1 cellular context compared by ENCODE assay signal in genomic region chr20:59020938-59021551, GRCh38.
TF ChIP-seq lines count a peak whose summit lies in the region.

No MANE protein-coding gene starts in this region.

TF ChIP-seq in K562, 482 proteins besides CTCF, POLR2A, EP300 and RAD21 (continued from another document and continues in another):
- TF ChIP-seq NFIC (IDR thresholded peaks at IDR 0.05) (peak; percentile 88), HSF4 (CRISPR knock-in tag; IDR thresholded peaks at IDR 0.05; ENCODE audit: borderline replicate concordance) (no peak), FIP1L1 (IDR thresholded peaks at IDR 0.05; ENCODE audit: low read depth, low read length, poor library complexity, severe bottlenecking) (no peak), FOXP1 (CRISPR knock-in tag; IDR thresholded peaks at IDR 0.05) (no peak), FOXJ3 (CRISPR knock-in tag; IDR thresholded peaks at IDR 0.05) (no peak), BRF2 (IDR thresholded peaks at IDR 0.05; ENCODE audit: borderline replicate concordance, insufficient read depth, insufficient read length) (no peak), KLF10 (CRISPR knock-in tag; IDR thresholded peaks at IDR 0.05) (no peak), GMEB1 (CRISPR knock-in tag; IDR thresholded peaks at IDR 0.05) (no peak), NONO (IDR thresholded peaks at IDR 0.05; ENCODE audit: low read depth in 2 of 2, low read length in 1 of 2) (peak in 1 of 2 experiments; percentile 66; a peak in 1 of 4 replicates), ZNF77 (CRISPR knock-in tag; IDR thresholded peaks at IDR 0.05) (no peak), THRA (IDR thresholded peaks at IDR 0.05) (no peak), CC2D1A (IDR thresholded peaks at IDR 0.05) (peak; percentile 96; the same call in 1 of the 2 replicates), E4F1 (CRISPR knock-in tag; IDR thresholded peaks at IDR 0.05; ENCODE audit: borderline replicate concordance) (no peak), ADNP (tag; IDR thresholded peaks at IDR 0.05) (peak; percentile 9; the same call in 1 of the 2 replicates), ZNF175 (CRISPR knock-in tag; IDR thresholded peaks at IDR 0.05; ENCODE audit: low read depth) (no peak), IRF2 (CRISPR knock-in tag; IDR thresholded peaks at IDR 0.05) (no peak), ZNF143 (CRISPR knock-in tag; IDR thresholded peaks at IDR 0.05) (no peak), ZNF212 (CRISPR knock-in tag; IDR thresholded peaks at IDR 0.05) (no peak), PCBP1 (IDR thresholded peaks at IDR 0.05; ENCODE audit: low read depth, low read length, poor library complexity, severe bottlenecking) (no peak), TEAD4 (IDR thresholded peaks at IDR 0.05; ENCODE audit: low read length) (peak; percentile 98), TEAD4 (CRISPR knock-in tag; IDR thresholded peaks at IDR 0.05; ENCODE audit: borderline replicate concordance) (no peak), FOS (IDR thresholded peaks at IDR 0.05; ENCODE audit: extremely low read depth, insufficient read length) (peak; percentile 24), NCOA4 (IDR thresholded peaks at IDR 0.05; ENCODE audit: partially characterized antibody) (no peak), XRCC4 (IDR thresholded peaks at IDR 0.05; ENCODE audit: extremely low read depth, insufficient read depth, insufficient read length) (no peak), ZNF766 (CRISPR knock-in tag; conservative IDR thresholded peaks at IDR 0.05) (peak; percentile 82), TOE1 (IDR thresholded peaks at IDR 0.05; ENCODE audit: borderline replicate concordance) (peak; percentile 57; the same call in 1 of the 2 replicates), TOE1 (CRISPR knock-in tag; IDR thresholded peaks at IDR 0.05; ENCODE audit: borderline replicate concordance, low read depth) (no peak), E2F4 (CRISPR knock-in tag; IDR thresholded peaks at IDR 0.05; ENCODE audit: low read depth) (no peak), SMARCE1 (IDR thresholded peaks at IDR 0.05) (peak; percentile 98), IRF1 (CRISPR knock-in tag; IDR thresholded peaks at IDR 0.05; ENCODE audit: borderline replicate concordance) (no peak), ZNF184 (CRISPR knock-in tag; IDR thresholded peaks at IDR 0.05) (no peak), KDM4B (IDR thresholded peaks at IDR 0.05; ENCODE audit: borderline replicate concordance in 2 of 2, low read depth in 1 of 2) (no peak), PPARD (CRISPR knock-in tag; IDR thresholded peaks at IDR 0.05) (no peak), ZNF3 (CRISPR knock-in tag; IDR thresholded peaks at IDR 0.05) (no peak), HNRNPLL (IDR thresholded peaks at IDR 0.05; ENCODE audit: low read depth, low read length, poor library complexity, severe bottlenecking) (no peak), HES1 (IDR thresholded peaks at IDR 0.05; ENCODE audit: low read depth) (0 out of 2 replicates have a peak, but pooled peaks have one; percentile 27), REST (CRISPR knock-in tag; IDR thresholded peaks at IDR 0.05; ENCODE audit: low read depth) (no peak), STAG1 (CRISPR knock-in tag; IDR thresholded peaks at IDR 0.05; ENCODE audit: borderline replicate concordance) (no peak), SRSF9 (IDR thresholded peaks at IDR 0.05; ENCODE audit: borderline replicate concordance, low read depth, low read length) (no peak), CEBPG (CRISPR knock-in tag; IDR thresholded peaks at IDR 0.05) (no peak), CEBPG (tag; conservative IDR thresholded peaks at IDR 0.05 in 1 of 2, IDR thresholded peaks at IDR 0.05 in 1 of 2) (0 out of 4 replicates have a peak, but pooled peaks of 1 of the 2 experiments have one; percentile 4), NKRF (IDR thresholded peaks at IDR 0.05; ENCODE audit: borderline replicate concordance) (no peak), XRCC3 (IDR thresholded peaks at IDR 0.05) (no peak), CEBPB (tag; IDR thresholded peaks at IDR 0.05) (no peak), YY1 (IDR thresholded peaks at IDR 0.05; ENCODE audit: borderline replicate concordance in 1 of 3, control insufficient read depth in 1 of 3, extremely low read depth in 1 of 3, insufficient read depth in 3 of 3, insufficient read length in 1 of 3, insufficient replicate concordance in 2 of 3, low read depth in 1 of 3, low read length in 2 of 3) (peak in 1 of 3 experiments; percentile 68), NR2C1 (IDR thresholded peaks at IDR 0.05) (no peak), NR2C1 (tag; IDR thresholded peaks at IDR 0.05) (0 out of 2 replicates have a peak, but pooled peaks have one; percentile 34), RBM25 (IDR thresholded peaks at IDR 0.05; ENCODE audit: low read depth, low read length, severe bottlenecking) (no peak), RBM17 (IDR thresholded peaks at IDR 0.05; ENCODE audit: borderline replicate concordance, low read depth, low read length) (no peak), KHSRP (IDR thresholded peaks at IDR 0.05) (peak; percentile 76; the same call in 1 of the 2 replicates), SREBF1 (IDR thresholded peaks at IDR 0.05; ENCODE audit: borderline replicate concordance, low read depth, low read length) (no peak), HCFC1 (IDR thresholded peaks at IDR 0.05; ENCODE audit: low read depth, low read length) (no peak), NR2C2 (CRISPR knock-in tag; IDR thresholded peaks at IDR 0.05) (no peak), NR2C2 (tag; IDR thresholded peaks at IDR 0.05) (no peak), ZBTB43 (CRISPR knock-in tag; IDR thresholded peaks at IDR 0.05) (no peak), COPS2 (conservative IDR thresholded peaks at IDR 0.05) (no peak), ZNF12 (CRISPR knock-in tag; IDR thresholded peaks at IDR 0.05) (no peak)
